In genomic region chr3:196740476-196741400, GRCh38 we compare ENCODE assay signal across 8 cellular contexts. TPM values are rescaled to one million over a fixed set of nuclear protein-coding genes. Genes with fewer than 3 reads are reported as not detected.
DNase-seq lines count a peak whose midpoint lies in the region; ATAC-seq and TF ChIP-seq lines count a peak whose summit lies in the region.

No MANE protein-coding gene starts in this region.

- TF ChIP-seq POLR2A in NB4 (IDR thresholded peaks at IDR 0.05; ENCODE audit: extremely low read depth, insufficient read length): no peak

- CTCF ChIA-PET in activated CD4-positive, alpha-beta T cell treated with anti-CD3 and anti-CD28 coated beads, Interleukin-2, amount 10 ng/mL, durations not matched to agents 7 days and 5 days (lab: Charles Lee): interaction anchor here (0.6 to 1.8 kb wide), 6 partner anchors 12 to 212 kb away, joined by 3 to 7 read pairs (median 3); no protein-coding TSS in a partner anchor

- peaks cover 30% of the 10 kb centered on the region for H3K4me1 Mint-ChIP-seq in activated CD4-positive, alpha-beta T cell treated with anti-CD3 and anti-CD28 coated beads, Interleukin-2, amount 10 ng/mL, durations not matched to agents 7 days and 5 days

- H3K4me3 ChIP-seq in AG10803 (ENCODE audit: low read length): peak overlapping the region; percentile 73
- H3K4me3 ChIP-seq in NB4 (ENCODE audit: low read depth, low read length): peak overlapping the region; percentile 81
- H3K4me3 ChIP-seq in epithelial cell of esophagus (ENCODE audit: low read length): peak overlapping the region; percentile 84

- H3K9me3 Mint-ChIP-seq in activated CD4-positive, alpha-beta T cell treated with anti-CD3 and anti-CD28 coated beads, Interleukin-2, amount 10 ng/mL, durations not matched to agents 7 days and 5 days: peaks cover 4% of the 10 kb centered on the region

- peak overlapping the region; percentile 96 for H3K27ac Mint-ChIP-seq in activated CD4-positive, alpha-beta T cell treated with anti-CD3 and anti-CD28 coated beads, Interleukin-2, amount 10 ng/mL, durations not matched to agents 7 days and 5 days

- ATAC-seq in GM19438 (IDR thresholded peaks at IDR 0.05; ENCODE audit: low read depth, unreplicated experiment): peak; percentile 11
- ATAC-seq in GM21786 (IDR thresholded peaks at IDR 0.05; ENCODE audit: unreplicated experiment): no peak

- POLR2A ChIA-PET in activated CD4-positive, alpha-beta T cell treated with anti-CD3 and anti-CD28 coated beads, Interleukin-2, amount 10 ng/mL, durations not matched to agents 7 days and 5 days (lab: Charles Lee): interaction anchor here (0.7 to 1.9 kb wide), 3 partner anchors 23 to 34 kb away, joined by 5 to 6 read pairs (median 5); partner anchors contain the start of genes CEP19 and PIGX

- H3K27me3 Mint-ChIP-seq in activated CD4-positive, alpha-beta T cell treated with anti-CD3 and anti-CD28 coated beads, Interleukin-2, amount 10 ng/mL, durations not matched to agents 7 days and 5 days: no peaks in the 10 kb centered on the region

- peaks cover 34% of the 10 kb centered on the region for H3K36me3 Mint-ChIP-seq in activated CD4-positive, alpha-beta T cell treated with anti-CD3 and anti-CD28 coated beads, Interleukin-2, amount 10 ng/mL, durations not matched to agents 7 days and 5 days (ENCODE audit: low read depth)

- DNase-seq in AG10803 (ENCODE audit: low read depth): peak; percentile 67
- DNase-seq in NB4 (ENCODE audit: low read depth): peak; percentile 51
- DNase-seq in activated CD4-positive, alpha-beta T cell treated with anti-CD3 and anti-CD28 coated beads, Interleukin-2, amount 10 ng/mL, durations not matched to agents 7 days and 5 days: peak; percentile 43
- peak; percentile 56 for DNase-seq in epithelial cell of esophagus (ENCODE audit: low read depth)
- DNase-seq in midbrain (lab: John Stamatoyannopoulos, UW): peak; percentile 60
- peak in 5 of 6 experiments; percentile 13 to 79 (median 70) for DNase-seq in stimulated activated naive CD4-positive, alpha-beta T cell (lab: John Stamatoyannopoulos, UW)

- no peak for TF ChIP-seq CTCF in AG10803 (conservative IDR thresholded peaks at IDR 0.05; ENCODE audit: low read length)
- no peak for TF ChIP-seq CTCF in NB4 (IDR thresholded peaks at IDR 0.05; ENCODE audit: low read depth, low read length)
- no peak for TF ChIP-seq CTCF in epithelial cell of esophagus (IDR thresholded peaks at IDR 0.05; ENCODE audit: insufficient read depth, low read depth, low read length, missing control alignments)

- peak overlapping the region; percentile 93 for H3K4me3 Mint-ChIP-seq in activated CD4-positive, alpha-beta T cell treated with anti-CD3 and anti-CD28 coated beads, Interleukin-2, amount 10 ng/mL, durations not matched to agents 7 days and 5 days

RNA-seq across cellular contexts. Expression of gene PAK2, which starts 1.1 kb away (rescaled TPM):
- 10 to 100 TPM; 88.6 to 98.5 TPM for total RNA-seq in activated CD4-positive, alpha-beta T cell treated with anti-CD3 and anti-CD28 coated beads, Interleukin-2, amount 10 ng/mL, durations not matched to agents 7 days and 5 days

RNA-seq across cellular contexts. Expression of gene PIGX, which starts 28.6 kb away (rescaled TPM):
- 10 to 100 TPM; 40.9 to 45.4 TPM for total RNA-seq in activated CD4-positive, alpha-beta T cell treated with anti-CD3 and anti-CD28 coated beads, Interleukin-2, amount 10 ng/mL, durations not matched to agents 7 days and 5 days

RNA-seq across cellular contexts. Expression of gene CEP19, which starts 28.7 kb away (rescaled TPM):
- 1 to 10 TPM; 5.3 to 6.0 TPM for total RNA-seq in activated CD4-positive, alpha-beta T cell treated with anti-CD3 and anti-CD28 coated beads, Interleukin-2, amount 10 ng/mL, durations not matched to agents 7 days and 5 days
